In the genomic region with DNA sequence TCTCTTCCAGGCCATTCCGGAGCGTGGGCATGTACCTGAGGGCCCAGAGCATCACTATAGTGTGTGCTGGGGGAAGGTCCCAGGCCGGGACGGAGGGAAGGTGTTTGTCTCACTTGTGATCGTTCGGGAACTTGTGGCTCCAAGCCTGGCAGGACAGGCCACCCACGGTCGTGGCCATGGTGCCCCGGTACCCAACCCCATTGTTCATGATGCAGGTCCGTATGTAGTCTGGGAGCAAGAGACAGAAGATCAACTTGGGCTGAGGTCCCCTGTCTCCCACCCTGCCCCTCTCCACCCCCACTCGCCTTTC, we compare ENCODE assay signal across 2 cellular contexts. TPM values are rescaled to one million over a fixed set of nuclear protein-coding genes. Genes with fewer than 3 reads are reported as not detected.
"Had no signal": no experiment of that assay in that cellular context is flagged by ENCODE, and none has a peak within 500 bp of the region (broad histone marks: within the 10 kb centered on the region; RNA-seq: fewer than 3 reads in every experiment).

No MANE protein-coding gene starts in this region.

RNA-seq across cellular contexts. Expression of a gene that starts 20.1 kb away (rescaled TPM):
- total RNA-seq: fibroblast of villous mesenchyme had no signal
- polyA plus RNA-seq: fibroblast of lung had no signal
